In genomic region chr3:196821806-196822355, GRCh38 we compare ENCODE assay signal across 18 cellular contexts. TPM values are rescaled to one million over a fixed set of nuclear protein-coding genes. Genes with fewer than 3 reads are reported as not detected.
DNase-seq lines count a peak whose midpoint lies in the region; ATAC-seq and TF ChIP-seq lines count a peak whose summit lies in the region.
"Had no signal": no experiment of that assay in that cellular context is flagged by ENCODE, and none has a peak within 500 bp of the region (broad histone marks: within the 10 kb centered on the region; RNA-seq: fewer than 3 reads in every experiment).

No MANE protein-coding gene starts in this region.

- H3K4me3 Mint-ChIP-seq in activated T-cell treated with anti-CD3 and anti-CD28 coated beads, Interleukin-2, amount 50 U/mL, for 24 hours, result no peak overlapping the region
- H3K4me3 Mint-ChIP-seq: HFFc6 had no signal

- no peak for TF ChIP-seq CTCF in astrocyte of the cerebellum (IDR thresholded peaks at IDR 0.05; ENCODE audit: low read depth, low read length, missing control alignments)
- no peak for TF ChIP-seq CTCF in breast epithelium (IDR thresholded peaks at IDR 0.05)

- H3K36me3 ChIP-seq in breast epithelium, result no peaks in the 10 kb centered on the region

- no peaks in the 10 kb centered on the region for H3K4me1 Mint-ChIP-seq in activated T-cell treated with anti-CD3 and anti-CD28 coated beads, Interleukin-2, amount 50 U/mL, for 24 hours (ENCODE audit: low read depth)

- H3K27me3 ChIP-seq in breast epithelium, result no peaks in the 10 kb centered on the region
- H3K27me3 ChIP-seq: BLaER1 treated with 17β-estradiol and CSF1 and Interleukin-3, amounts not matched to agents 10 nM and 100 nM had no signal

- peaks cover 85% of the 10 kb centered on the region for H3K36me3 Mint-ChIP-seq in activated T-cell treated with anti-CD3 and anti-CD28 coated beads, Interleukin-2, amount 50 U/mL, for 24 hours (ENCODE audit: low read depth)

- no peak overlapping the region for H3K4me3 ChIP-seq in astrocyte of the cerebellum (ENCODE audit: low read depth, low read length)
- H3K4me3 ChIP-seq in breast epithelium, result no peak overlapping the region
- H3K4me3 ChIP-seq: BLaER1 treated with 17β-estradiol and CSF1 and Interleukin-3, amounts not matched to agents 10 nM and 100 nM; HAP-1 had no signal

- no peak overlapping the region for H3K27ac ChIP-seq in breast epithelium
- H3K27ac ChIP-seq: BLaER1 treated with 17β-estradiol and CSF1 and Interleukin-3, amounts not matched to agents 10 nM and 100 nM had no signal

- intact Hi-C loops in breast epithelium (cut with DNase I; ENCODE audit: low total_unique reads), result no loop called here

- no peaks in the 10 kb centered on the region for H3K4me1 ChIP-seq in breast epithelium
- H3K4me1 ChIP-seq: BLaER1 treated with 17β-estradiol and CSF1 and Interleukin-3, amounts not matched to agents 10 nM and 100 nM; HAP-1 had no signal

- H3K27ac Mint-ChIP-seq in activated T-cell treated with anti-CD3 and anti-CD28 coated beads, Interleukin-2, amount 50 U/mL, for 24 hours, result peak overlapping the region; percentile 52
- H3K27ac Mint-ChIP-seq: CD4-positive, CD25-positive, alpha-beta regulatory T cell; HFFc6 had no signal

- no peak for TF ChIP-seq POLR2A in breast epithelium (IDR thresholded peaks at IDR 0.05)

- DNase-seq in activated T-cell treated with anti-CD3 and anti-CD28 coated beads, Interleukin-2, amount 50 U/mL, for 24 hours, result no peak
- DNase-seq in activated T-cell treated with anti-CD3 and anti-CD28 coated beads for 4 hours (no peak), DMS 273 treated with DMSO at 0.1 percent for 48 hours (lab: John Stamatoyannopoulos, UW) (peak; percentile 8), astrocyte of the cerebellum (ENCODE audit: low read depth) (peak; percentile 66), dermis microvascular lymphatic vessel endothelial cell (ENCODE audit: low read depth in 2 of 2) (peak; percentile 60 to 63), NCI-H2227 treated with DMSO at 0.1 percent for 48 hours (lab: John Stamatoyannopoulos, UW) (no peak), breast epithelium (ENCODE audit: low spot score in 2 of 2) (no peak)
- DNase-seq: ACHN; Calu3; CD4-positive, CD25-positive, alpha-beta regulatory T cell; DMS153; DMS79 treated with DMSO at 0.1 percent for 48 hours; EL; HFFc6 had no signal

- H3K9me3 ChIP-seq in breast epithelium, result no peaks in the 10 kb centered on the region
- H3K9me3 ChIP-seq: HAP-1 had no signal

- ATAC-seq in GM18498 (IDR thresholded peaks at IDR 0.05; ENCODE audit: unreplicated experiment), result no peak
- ATAC-seq: HepG2 had no signal

- in situ Hi-C loops in astrocyte of the cerebellum (cut with HindIII; ENCODE audit: low sequenced_read_pairs), result loop anchor here (5.0 to 10.0 kb wide), 2 partner anchors 35 to 83 kb away; no protein-coding TSS in a partner anchor

- no peaks in the 10 kb centered on the region for H3K27me3 Mint-ChIP-seq in activated T-cell treated with anti-CD3 and anti-CD28 coated beads, Interleukin-2, amount 50 U/mL, for 24 hours
- H3K27me3 Mint-ChIP-seq: CD4-positive, CD25-positive, alpha-beta regulatory T cell had no signal

- no peaks in the 10 kb centered on the region for H3K9me3 Mint-ChIP-seq in activated T-cell treated with anti-CD3 and anti-CD28 coated beads, Interleukin-2, amount 50 U/mL, for 24 hours
- H3K9me3 Mint-ChIP-seq: CD4-positive, CD25-positive, alpha-beta regulatory T cell; HFFc6 had no signal

RNA-seq across cellular contexts. Expression of gene SENP5, which starts 45.8 kb away (rescaled TPM):
- total RNA-seq in dermis microvascular lymphatic vessel endothelial cell, result 31.2 and 36.2 TPM in 2 replicates
- total RNA-seq in breast epithelium, result 10 to 100 TPM; 40.3 to 50.9 (median 40.5) TPM

Comparison
In these comparisons a context has a peak if more than half of its experiments do, and no peak if none do; other contexts are left out.
1. DNase-seq: peak in DMS 273 treated with DMSO at 0.1 percent for 48 hours (single experiment), astrocyte of the cerebellum (single experiment) and dermis microvascular lymphatic vessel endothelial cell (2 of 2); none in activated T-cell treated with anti-CD3 and anti-CD28 coated beads, Interleukin-2, amount 50 U/mL, for 24 hours (single experiment), activated T-cell treated with anti-CD3 and anti-CD28 coated beads for 4 hours (single experiment), NCI-H2227 treated with DMSO at 0.1 percent for 48 hours (single experiment) and breast epithelium (0 of 2).